1 cellular context compared by ENCODE assay signal in the genomic region with DNA sequence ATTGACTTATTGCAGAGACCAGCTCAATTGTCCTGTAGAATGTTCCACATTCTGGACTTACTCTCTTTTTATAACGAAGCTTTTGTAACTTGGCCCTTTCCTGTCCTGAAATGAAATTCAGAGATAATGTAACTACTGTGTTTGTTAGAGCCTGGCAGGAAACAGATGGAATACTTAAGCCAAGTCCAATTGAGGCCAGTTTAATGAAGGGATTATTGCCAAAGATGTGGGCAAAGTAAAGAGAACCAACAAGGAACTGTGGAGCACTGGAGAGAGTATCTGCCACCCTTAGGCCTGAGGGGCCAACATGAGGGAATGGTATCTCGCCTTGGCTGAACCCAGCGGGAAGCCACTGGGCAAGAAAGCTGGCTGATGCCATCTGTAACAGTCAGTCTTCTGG.
TF ChIP-seq lines count a peak whose summit lies in the region.

No MANE protein-coding gene starts in this region.

TF ChIP-seq in GM23338, 12 proteins besides CTCF, POLR2A, EP300 and RAD21 (continued from another document):
- TF ChIP-seq, protein P1, sequence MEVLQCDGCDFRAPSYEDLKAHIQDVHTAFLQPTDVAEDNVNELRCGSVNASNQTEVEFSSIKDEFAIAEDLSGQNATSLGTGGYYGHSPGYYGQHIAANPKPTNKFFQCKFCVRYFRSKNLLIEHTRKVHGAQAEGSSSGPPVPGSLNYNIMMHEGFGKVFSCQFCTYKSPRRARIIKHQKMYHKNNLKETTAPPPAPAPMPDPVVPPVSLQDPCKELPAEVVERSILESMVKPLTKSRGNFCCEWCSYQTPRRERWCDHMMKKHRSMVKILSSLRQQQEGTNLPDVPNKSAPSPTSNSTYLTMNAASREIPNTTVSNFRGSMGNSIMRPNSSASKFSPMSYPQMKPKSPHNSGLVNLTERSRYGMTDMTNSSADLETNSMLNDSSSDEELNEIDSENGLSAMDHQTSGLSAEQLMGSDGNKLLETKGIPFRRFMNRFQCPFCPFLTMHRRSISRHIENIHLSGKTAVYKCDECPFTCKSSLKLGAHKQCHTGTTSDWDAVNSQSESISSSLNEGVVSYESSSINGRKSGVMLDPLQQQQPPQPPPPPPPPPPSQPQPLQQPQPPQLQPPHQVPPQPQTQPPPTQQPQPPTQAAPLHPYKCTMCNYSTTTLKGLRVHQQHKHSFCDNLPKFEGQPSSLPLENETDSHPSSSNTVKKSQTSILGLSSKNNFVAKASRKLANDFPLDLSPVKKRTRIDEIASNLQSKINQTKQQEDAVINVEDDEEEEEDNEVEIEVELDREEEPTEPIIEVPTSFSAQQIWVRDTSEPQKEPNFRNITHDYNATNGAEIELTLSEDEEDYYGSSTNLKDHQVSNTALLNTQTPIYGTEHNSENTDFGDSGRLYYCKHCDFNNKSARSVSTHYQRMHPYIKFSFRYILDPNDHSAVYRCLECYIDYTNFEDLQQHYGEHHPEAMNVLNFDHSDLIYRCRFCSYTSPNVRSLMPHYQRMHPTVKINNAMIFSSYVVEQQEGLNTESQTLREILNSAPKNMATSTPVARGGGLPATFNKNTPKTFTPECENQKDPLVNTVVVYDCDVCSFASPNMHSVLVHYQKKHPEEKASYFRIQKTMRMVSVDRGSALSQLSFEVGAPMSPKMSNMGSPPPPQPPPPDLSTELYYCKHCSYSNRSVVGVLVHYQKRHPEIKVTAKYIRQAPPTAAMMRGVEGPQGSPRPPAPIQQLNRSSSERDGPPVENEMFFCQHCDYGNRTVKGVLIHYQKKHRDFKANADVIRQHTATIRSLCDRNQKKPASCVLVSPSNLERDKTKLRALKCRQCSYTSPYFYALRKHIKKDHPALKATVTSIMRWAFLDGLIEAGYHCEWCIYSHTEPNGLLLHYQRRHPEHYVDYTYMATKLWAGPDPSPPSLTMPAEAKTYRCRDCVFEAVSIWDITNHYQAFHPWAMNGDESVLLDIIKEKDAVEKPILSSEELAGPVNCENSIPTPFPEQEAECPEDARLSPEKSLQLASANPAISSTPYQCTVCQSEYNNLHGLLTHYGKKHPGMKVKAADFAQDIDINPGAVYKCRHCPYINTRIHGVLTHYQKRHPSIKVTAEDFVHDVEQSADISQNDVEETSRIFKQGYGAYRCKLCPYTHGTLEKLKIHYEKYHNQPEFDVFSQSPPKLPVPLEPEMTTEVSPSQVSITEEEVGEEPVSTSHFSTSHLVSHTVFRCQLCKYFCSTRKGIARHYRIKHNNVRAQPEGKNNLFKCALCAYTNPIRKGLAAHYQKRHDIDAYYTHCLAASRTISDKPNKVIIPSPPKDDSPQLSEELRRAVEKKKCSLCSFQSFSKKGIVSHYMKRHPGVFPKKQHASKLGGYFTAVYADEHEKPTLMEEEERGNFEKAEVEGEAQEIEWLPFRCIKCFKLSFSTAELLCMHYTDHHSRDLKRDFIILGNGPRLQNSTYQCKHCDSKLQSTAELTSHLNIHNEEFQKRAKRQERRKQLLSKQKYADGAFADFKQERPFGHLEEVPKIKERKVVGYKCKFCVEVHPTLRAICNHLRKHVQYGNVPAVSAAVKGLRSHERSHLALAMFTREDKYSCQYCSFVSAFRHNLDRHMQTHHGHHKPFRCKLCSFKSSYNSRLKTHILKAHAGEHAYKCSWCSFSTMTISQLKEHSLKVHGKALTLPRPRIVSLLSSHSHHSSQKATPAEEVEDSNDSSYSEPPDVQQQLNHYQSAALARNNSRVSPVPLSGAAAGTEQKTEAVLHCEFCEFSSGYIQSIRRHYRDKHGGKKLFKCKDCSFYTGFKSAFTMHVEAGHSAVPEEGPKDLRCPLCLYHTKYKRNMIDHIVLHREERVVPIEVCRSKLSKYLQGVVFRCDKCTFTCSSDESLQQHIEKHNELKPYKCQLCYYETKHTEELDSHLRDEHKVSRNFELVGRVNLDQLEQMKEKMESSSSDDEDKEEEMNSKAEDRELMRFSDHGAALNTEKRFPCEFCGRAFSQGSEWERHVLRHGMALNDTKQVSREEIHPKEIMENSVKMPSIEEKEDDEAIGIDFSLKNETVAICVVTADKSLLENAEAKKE (CRISPR knock-in tag; IDR thresholded peaks at IDR 0.05): no peak
